In genomic region chr10:844552-844951, GRCh38 we compare ENCODE assay signal across 15 cellular contexts.
DNase-seq lines count a peak whose midpoint lies in the region; ATAC-seq, FAIRE-seq and TF ChIP-seq lines count a peak whose summit lies in the region.
"Had no signal": no experiment of that assay in that cellular context is flagged by ENCODE, and none has a peak within 500 bp of the region (broad histone marks: within the 10 kb centered on the region; RNA-seq: fewer than 3 reads in every experiment).

No MANE protein-coding gene starts in this region.

- peaks cover 73% of the 10 kb centered on the region for H3K79me2 ChIP-seq in astrocyte (ENCODE audit: insufficient read depth, low read length)

- peak overlapping the region; percentile 25 for H3K4me2 ChIP-seq in astrocyte (ENCODE audit: low read length)

- DNase-seq in A172 (ENCODE audit: low spot score) (peak; percentile 63), EL (peak; percentile 68), astrocyte (ENCODE audit: low read depth) (peak; percentile 63), kidney glomerular epithelial cell (lab: John Stamatoyannopoulos, UW) (peak; percentile 24), NCI-H2171 treated with DMSO at 0.1 percent for 48 hours (lab: John Stamatoyannopoulos, UW) (no peak), DMS 273 (lab: John Stamatoyannopoulos, UW; ENCODE audit: unreplicated experiment) (no peak)
- DNase-seq: activated T-cell treated with anti-CD3 and anti-CD28 coated beads, Interleukin-2, amount 50 U/mL, for 48 hours; C1 segment of cervical spinal cord; GF-D8; NCI-H1694; Right ventricle myocardium superior had no signal

- no peak for FAIRE-seq in astrocyte (lab: Jason Lieb, UNC)

- H3K36me3 Mint-ChIP-seq in astrocyte (ENCODE audit: low read depth, unreplicated experiment), result peaks cover 40% of the 10 kb centered on the region

- H3K4me1 Mint-ChIP-seq in astrocyte (ENCODE audit: low read depth, unreplicated experiment), result peaks cover 30% of the 10 kb centered on the region

- H3K27ac ChIP-seq in astrocyte (ENCODE audit: low read depth, low read length), result no peak overlapping the region
- H3K27ac ChIP-seq: epithelial cell of prostate had no signal

- H3K4me1 ChIP-seq in astrocyte (ENCODE audit: insufficient read depth, low read length), result peaks cover 17% of the 10 kb centered on the region

- no peak overlapping the region for H3K9ac ChIP-seq in astrocyte (ENCODE audit: low read length)

- no peak overlapping the region for H3K4me3 Mint-ChIP-seq in astrocyte (ENCODE audit: unreplicated experiment)
- H3K4me3 Mint-ChIP-seq: brain had no signal

- H3K27ac Mint-ChIP-seq in astrocyte (ENCODE audit: unreplicated experiment), result peak overlapping the region; percentile 84

- no peak for TF ChIP-seq CTCF in astrocyte (IDR thresholded peaks at IDR 0.05; ENCODE audit: insufficient read depth, low read depth, low read length)

- H3K27me3 Mint-ChIP-seq in astrocyte (ENCODE audit: low read depth, unreplicated experiment), result no peaks in the 10 kb centered on the region
- H3K27me3 Mint-ChIP-seq: brain had no signal

- no peak for ATAC-seq in GM21390 (IDR thresholded peaks at IDR 0.05; ENCODE audit: unreplicated experiment)
- ATAC-seq in HG02840 (IDR thresholded peaks at IDR 0.05; ENCODE audit: low FRiP score, unreplicated experiment), result no peak

- H3K4me3 ChIP-seq in astrocyte (ENCODE audit: insufficient read depth, low read depth, low read length), result no peak overlapping the region

- peaks cover 36% of the 10 kb centered on the region for H4K20me1 ChIP-seq in astrocyte (ENCODE audit: insufficient read depth, low read length)

- H2AFZ ChIP-seq in astrocyte (ENCODE audit: low read depth, low read length), result no peak overlapping the region

- H3K9me3 ChIP-seq in astrocyte (ENCODE audit: insufficient read depth, low read depth, low read length), result no peaks in the 10 kb centered on the region

- no peaks in the 10 kb centered on the region for H3K27me3 ChIP-seq in astrocyte (ENCODE audit: insufficient read depth, low read length)

- H3K9me3 Mint-ChIP-seq in astrocyte (ENCODE audit: unreplicated experiment), result no peaks in the 10 kb centered on the region

- H3K36me3 ChIP-seq in astrocyte (ENCODE audit: insufficient read depth, low read length), result peaks cover 24% of the 10 kb centered on the region

Comparison
In these comparisons a context has a peak if more than half of its experiments do, and no peak if none do; other contexts are left out.
1. DNase-seq: peak in A172 (single experiment), EL (single experiment), astrocyte (single experiment) and kidney glomerular epithelial cell (single experiment); none in NCI-H2171 treated with DMSO at 0.1 percent for 48 hours (single experiment) and DMS 273 (single experiment).